In the genomic region with DNA sequence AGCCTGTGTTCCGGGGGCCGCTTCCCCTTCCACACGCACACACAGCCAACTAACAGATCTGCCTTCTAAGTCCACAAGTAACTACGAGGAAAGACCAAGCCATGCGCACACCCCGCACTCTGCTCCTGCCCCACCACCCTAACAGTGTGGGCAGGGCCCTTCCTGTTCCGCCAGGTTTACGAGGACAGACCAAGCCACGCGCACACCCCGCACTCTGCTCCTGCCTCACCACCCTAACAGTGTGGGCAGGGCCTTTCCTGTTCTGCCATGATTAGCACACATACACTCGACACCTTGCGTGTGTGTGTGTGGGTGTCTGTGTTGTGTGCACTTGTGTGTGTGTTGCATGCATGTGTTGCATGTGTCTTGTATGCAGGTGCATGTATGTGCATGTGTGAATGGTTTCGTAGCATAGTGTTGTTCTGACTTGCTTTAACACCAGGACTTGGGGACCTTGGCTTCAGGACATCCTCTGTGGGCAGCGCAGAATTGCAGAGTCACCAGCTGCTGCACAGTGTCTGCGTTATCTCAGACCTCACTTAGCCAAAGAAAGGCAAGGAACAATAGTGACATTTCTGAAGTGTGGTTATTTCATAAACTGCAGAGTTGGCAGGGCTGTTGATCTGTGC, we compare ENCODE assay signal across 14 cellular contexts.
DNase-seq lines count a peak whose midpoint lies in the region; ATAC-seq, FAIRE-seq and TF ChIP-seq lines count a peak whose summit lies in the region.
"Had no signal": no experiment of that assay in that cellular context is flagged by ENCODE, and none has a peak within 500 bp of the region (broad histone marks: within the 10 kb centered on the region; RNA-seq: fewer than 3 reads in every experiment).

No MANE protein-coding gene starts in this region.

- no peak overlapping the region for H2BK12ac ChIP-seq in neuronal stem cell (ENCODE audit: low read length)

- H2BK5ac ChIP-seq in neuronal stem cell (ENCODE audit: low read length) = no peak overlapping the region

- no peak overlapping the region for H2AK5ac ChIP-seq in neuronal stem cell (ENCODE audit: low read depth, low read length)

- H2BK15ac ChIP-seq in neuronal stem cell (ENCODE audit: low read length) = no peak overlapping the region

- peaks cover 41% of the 10 kb centered on the region for H3K4me1 Mint-ChIP-seq in activated CD4-positive, alpha-beta T cell treated with anti-CD3 and anti-CD28 coated beads, Interleukin-2, amount 10 ng/mL, durations not matched to agents 24 days and 14 days
- H3K4me1 Mint-ChIP-seq in astrocyte (ENCODE audit: low read depth, unreplicated experiment) = peaks cover 16% of the 10 kb centered on the region

- H3K27me3 Mint-ChIP-seq in activated CD4-positive, alpha-beta T cell treated with anti-CD3 and anti-CD28 coated beads, Interleukin-2, amount 10 ng/mL, durations not matched to agents 24 days and 14 days = no peaks in the 10 kb centered on the region
- H3K27me3 Mint-ChIP-seq in astrocyte (ENCODE audit: low read depth, unreplicated experiment) = peaks cover 19% of the 10 kb centered on the region

- H3K4me3 Mint-ChIP-seq in activated CD4-positive, alpha-beta T cell treated with anti-CD3 and anti-CD28 coated beads, Interleukin-2, amount 10 ng/mL, durations not matched to agents 24 days and 14 days = peak overlapping the region; percentile 24
- no peak overlapping the region for H3K4me3 Mint-ChIP-seq in astrocyte (ENCODE audit: unreplicated experiment)

- FAIRE-seq in astrocyte (lab: Jason Lieb, UNC) = no peak

- H3K36me3 ChIP-seq in astrocyte (ENCODE audit: insufficient read depth, low read length) (no peaks in the 10 kb centered on the region), neuronal stem cell (replicated peaks in 1 of 2; ENCODE audit: control insufficient read depth in 2 of 2, insufficient read depth in 2 of 2, low read length in 2 of 2) (no peaks in the 10 kb centered on the region)

- H3K23ac ChIP-seq in neuronal stem cell (ENCODE audit: low read depth, low read length, poor library complexity) = peak overlapping the region; percentile 3

- no peak overlapping the region for H3K14ac ChIP-seq in neuronal stem cell (ENCODE audit: low read length)

- H4K20me1 ChIP-seq in astrocyte (ENCODE audit: insufficient read depth, low read length) = no peaks in the 10 kb centered on the region

- H2BK120ac ChIP-seq in neuronal stem cell (ENCODE audit: low read depth, low read length) = no peak overlapping the region

- H3K27ac ChIP-seq in astrocyte (ENCODE audit: low read depth, low read length) (no peak overlapping the region), neuronal stem cell (replicated peaks; ENCODE audit: low read length) (no peak overlapping the region)
- H3K27ac ChIP-seq: coronary artery, SK-N-MC had no signal

- no peaks in the 10 kb centered on the region for H3K27me3 ChIP-seq in astrocyte (ENCODE audit: insufficient read depth, low read length)
- H3K27me3 ChIP-seq in neuronal stem cell (ENCODE audit: control insufficient read depth in 3 of 3, insufficient read depth in 3 of 3, low read depth in 1 of 3, low read length in 3 of 3) = no peaks in the 10 kb centered on the region

- no peak overlapping the region for H3K18ac ChIP-seq in neuronal stem cell (ENCODE audit: low read length)

- no peak overlapping the region for H3K4ac ChIP-seq in neuronal stem cell (ENCODE audit: low read length)

- H3K79me2 ChIP-seq in astrocyte (ENCODE audit: insufficient read depth, low read length) = no peaks in the 10 kb centered on the region

- H3K79me1 ChIP-seq in neuronal stem cell (ENCODE audit: low read depth, low read length) = no peaks in the 10 kb centered on the region

- no peak overlapping the region for H2AFZ ChIP-seq in astrocyte (ENCODE audit: low read depth, low read length)
- no peak overlapping the region for H2AFZ ChIP-seq in neuronal stem cell (ENCODE audit: low read length)

- peak; percentile 72 for DNase-seq in activated CD4-positive, alpha-beta T cell treated with anti-CD3 and anti-CD28 coated beads, Interleukin-2, amount 10 ng/mL, durations not matched to agents 24 days and 14 days
- DNase-seq in activated CD4-positive, alpha-beta T cell treated with anti-CD3 and anti-CD28 coated beads for 4 hours = no peak
- DNase-seq in NOMO-1 treated with dmso at 0.1 percent for 144 hours (lab: John Stamatoyannopoulos, UW; ENCODE audit: unreplicated experiment) = peak; percentile 59
- DNase-seq in astrocyte (ENCODE audit: low read depth) = no peak
- no peak for DNase-seq in neuronal stem cell (ENCODE audit: low spot score)
- no peak for DNase-seq in NCI-H526 treated with DMSO at 0.1 percent for 48 hours (lab: John Stamatoyannopoulos, UW)
- DNase-seq in NCI-H1092 (lab: John Stamatoyannopoulos, UW) = no peak
- DNase-seq: foreskin melanocyte; mammary epithelial cell; NCI-H2107; stimulated activated CD8-positive, alpha-beta memory T cell treated with anti-CD3 and anti-CD28 coated beads, Interleukin-4, amount 100 ng/mL, for 48 hours had no signal

- H3K4me1 ChIP-seq in astrocyte (ENCODE audit: insufficient read depth, low read length) (peaks cover 21% of the 10 kb centered on the region), neuronal stem cell (ENCODE audit: control insufficient read depth in 2 of 2, insufficient read depth in 1 of 2, low read depth in 1 of 2, low read length in 2 of 2) (peaks cover 3 to 5% of the 10 kb centered on the region in 2 donors)

- peak overlapping the region; percentile 62 for H3K27ac Mint-ChIP-seq in activated CD4-positive, alpha-beta T cell treated with anti-CD3 and anti-CD28 coated beads, Interleukin-2, amount 10 ng/mL, durations not matched to agents 24 days and 14 days
- H3K27ac Mint-ChIP-seq in astrocyte (ENCODE audit: unreplicated experiment) = peak overlapping the region; percentile 47

- H3K4me3 ChIP-seq in astrocyte (ENCODE audit: insufficient read depth, low read depth, low read length) (no peak overlapping the region), neuronal stem cell (ENCODE audit: low read length in 2 of 2) (no peak overlapping the region)
- H3K4me3 ChIP-seq: coronary artery, SK-N-MC had no signal

- no peak for TF ChIP-seq CTCF in astrocyte (IDR thresholded peaks at IDR 0.05; ENCODE audit: insufficient read depth, low read depth, low read length)

- H4K91ac ChIP-seq in neuronal stem cell (ENCODE audit: low read depth, low read length, poor library complexity) = no peak overlapping the region

- peaks cover 4% of the 10 kb centered on the region for H3K36me3 Mint-ChIP-seq in activated CD4-positive, alpha-beta T cell treated with anti-CD3 and anti-CD28 coated beads, Interleukin-2, amount 10 ng/mL, durations not matched to agents 24 days and 14 days (ENCODE audit: low read depth)
- H3K36me3 Mint-ChIP-seq in astrocyte (ENCODE audit: low read depth, unreplicated experiment) = peaks cover 3% of the 10 kb centered on the region

- intact Hi-C loops in activated CD4-positive, alpha-beta T cell treated with anti-CD3 and anti-CD28 coated beads, Interleukin-2, amount 10 ng/mL, durations not matched to agents 24 days and 14 days (cut with micrococcal nuclease) = loop anchor here (1.0 kb wide), 1 partner anchor 49 kb away; no protein-coding TSS in a partner anchor

- no peaks in the 10 kb centered on the region for H3K9me3 ChIP-seq in astrocyte (ENCODE audit: insufficient read depth, low read depth, low read length)
- H3K9me3 ChIP-seq in neuronal stem cell (replicated peaks in 1 of 2; ENCODE audit: control insufficient read depth in 2 of 2, insufficient read depth in 1 of 2, low read depth in 1 of 2, low read length in 2 of 2) = peaks cover 1 to 3% of the 10 kb centered on the region in 2 donors

- no CpG with 5 or more reads among the region's 16 CpGs for WGBS in neuronal stem cell (ENCODE audit: extremely low coverage in 2 of 2, insufficient read length in 2 of 2, insufficient replicate concordance in 1 of 2), 2 donors

- H4K8ac ChIP-seq in neuronal stem cell (ENCODE audit: low read depth, low read length) = peak overlapping the region; percentile 88

- H3K4me2 ChIP-seq in astrocyte (ENCODE audit: low read length) (no peak overlapping the region), neuronal stem cell (ENCODE audit: insufficient read depth, low read length, poor library complexity, severe bottlenecking) (no peak overlapping the region)

- no peak overlapping the region for H3K9ac ChIP-seq in astrocyte (ENCODE audit: low read length)
- H3K9ac ChIP-seq in neuronal stem cell (ENCODE audit: low read depth, low read length, poor library complexity) = no peak overlapping the region

- no peak for ATAC-seq in GM19023 (IDR thresholded peaks at IDR 0.05; ENCODE audit: unreplicated experiment)

- peaks cover 10% of the 10 kb centered on the region for H3K9me3 Mint-ChIP-seq in activated CD4-positive, alpha-beta T cell treated with anti-CD3 and anti-CD28 coated beads, Interleukin-2, amount 10 ng/mL, durations not matched to agents 24 days and 14 days
- no peaks in the 10 kb centered on the region for H3K9me3 Mint-ChIP-seq in astrocyte (ENCODE audit: unreplicated experiment)

Comparison
In these comparisons a context has a peak if more than half of its experiments do, and no peak if none do; other contexts are left out.
1. DNase-seq: peak in activated CD4-positive, alpha-beta T cell treated with anti-CD3 and anti-CD28 coated beads, Interleukin-2, amount 10 ng/mL, durations not matched to agents 24 days and 14 days (single experiment) and NOMO-1 treated with dmso at 0.1 percent for 144 hours (single experiment); none in activated CD4-positive, alpha-beta T cell treated with anti-CD3 and anti-CD28 coated beads for 4 hours (0 of 2), astrocyte (single experiment), neuronal stem cell (single experiment), NCI-H526 treated with DMSO at 0.1 percent for 48 hours (single experiment) and NCI-H1092 (single experiment).